Comparison of ENCODE assay signal across 8 cellular contexts in genomic region chr15:77440378-77440999, GRCh38. TPM values are rescaled to one million over a fixed set of nuclear protein-coding genes. Genes with fewer than 3 reads are reported as not detected.
DNase-seq lines count a peak whose midpoint lies in the region; ATAC-seq and TF ChIP-seq lines count a peak whose summit lies in the region.

No MANE protein-coding gene starts in this region.

- intact Hi-C loops in left lung (cut with DNase I), result no loop called here

- no peak overlapping the region for H3K27ac ChIP-seq in left lung

- no peaks in the 10 kb centered on the region for H3K9me3 ChIP-seq in left lung

- H3K4me3 ChIP-seq in left lung, result no peak overlapping the region

- ATAC-seq in GM18508 (IDR thresholded peaks at IDR 0.05; ENCODE audit: insufficient read depth, unreplicated experiment), result peak; percentile 50
- no peak for ATAC-seq in left lung

- DNase-seq in H4 (ENCODE audit: low spot score) (peak; percentile 63), HT1080 (ENCODE audit: low read depth) (peak; percentile 59), foreskin melanocyte (peak; percentile 91), left lung (no peak), NCI-H446 treated with DMSO at 0.1 percent for 48 hours (lab: John Stamatoyannopoulos, UW) (no peak), iPS-NIHi11 (ENCODE audit: low spot score) (no peak)
- DNase-seq in activated CD8-positive, alpha-beta memory T cell treated with anti-CD3 and anti-CD28 coated beads, Interleukin-2, amount 50 U/mL, for 48 hours, result no peak

- TF ChIP-seq CTCF in left lung (IDR thresholded peaks at IDR 0.05), result no peak

- peaks cover 0 to 11% of the 10 kb centered on the region in 2 donors for H3K4me1 ChIP-seq in left lung

- H3K27me3 ChIP-seq in left lung, result no peaks in the 10 kb centered on the region

- no peaks in the 10 kb centered on the region for H3K36me3 ChIP-seq in left lung

RNA-seq across cellular contexts. Expression of gene HMG20A, which starts 19.8 kb away (rescaled TPM):
- 15.4 and 28.8 TPM in 2 replicates for total RNA-seq in H4 (2014; rRNA removed; shearing (Covaris generic))
- 27.7 and 34.1 TPM in 2 replicates for total RNA-seq in HT1080 (2014; rRNA removed; shearing (Covaris generic))
- polyA plus RNA-seq in HT1080 (2015; cell fraction: cytosol; rRNA removed), result 38.6 and 45.0 TPM in 2 replicates
- polyA plus RNA-seq in HT1080 (2015; cell fraction: nucleus; rRNA removed), result 65.5 TPM in 2 replicates
- total RNA-seq in left lung, result 10 to 100 TPM; 34.9 to 40.3 TPM

RNA-seq across cellular contexts. Expression of gene PEAK1, which starts 20.6 kb away (rescaled TPM):
- total RNA-seq in H4 (2014; rRNA removed; shearing (Covaris generic)), result 2.6 and 2.9 TPM in 2 replicates
- 14.0 and 16.5 TPM in 2 replicates for total RNA-seq in HT1080 (2014; rRNA removed; shearing (Covaris generic))
- 7.9 and 12.7 TPM in 2 replicates for polyA plus RNA-seq in HT1080 (2015; cell fraction: cytosol; rRNA removed)
- 25.4 and 31.0 TPM in 2 replicates for polyA plus RNA-seq in HT1080 (2015; cell fraction: nucleus; rRNA removed)
- 10 to 100 TPM; 84.2 to 86.9 TPM for total RNA-seq in left lung

Comparison
In these comparisons a context has a peak if more than half of its experiments do, and no peak if none do; other contexts are left out.
1. DNase-seq: peak in H4 (single experiment), HT1080 (single experiment) and foreskin melanocyte (single experiment); none in left lung (0 of 2), activated CD8-positive, alpha-beta memory T cell treated with anti-CD3 and anti-CD28 coated beads, Interleukin-2, amount 50 U/mL, for 48 hours (single experiment), NCI-H446 treated with DMSO at 0.1 percent for 48 hours (single experiment) and iPS-NIHi11 (single experiment).